Comparison of ENCODE assay signal across 8 cellular contexts in genomic region chr11:33256808-33257159, GRCh38. TPM values are rescaled to one million over a fixed set of nuclear protein-coding genes. Genes with fewer than 3 reads are reported as not detected.
DNase-seq lines count a peak whose midpoint lies in the region; ATAC-seq and TF ChIP-seq lines count a peak whose summit lies in the region.

No MANE protein-coding gene starts in this region.

- intact Hi-C loops in upper lobe of right lung (cut with DNase I), result no loop called here

- H3K27ac Mint-ChIP-seq in activated naive CD4-positive, alpha-beta T cell treated with anti-CD3 and anti-CD28 coated beads, Interleukin-2, amount 10 ng/mL, durations not matched to agents 7 days and 5 days, result peak overlapping the region; percentile 98

- peaks cover 10% of the 10 kb centered on the region for H3K36me3 Mint-ChIP-seq in activated naive CD4-positive, alpha-beta T cell treated with anti-CD3 and anti-CD28 coated beads, Interleukin-2, amount 10 ng/mL, durations not matched to agents 7 days and 5 days

- H3K9me3 Mint-ChIP-seq in activated naive CD4-positive, alpha-beta T cell treated with anti-CD3 and anti-CD28 coated beads, Interleukin-2, amount 10 ng/mL, durations not matched to agents 7 days and 5 days, result no peaks in the 10 kb centered on the region

- peak overlapping the region; percentile 79 for H3K4me3 Mint-ChIP-seq in activated naive CD4-positive, alpha-beta T cell treated with anti-CD3 and anti-CD28 coated beads, Interleukin-2, amount 10 ng/mL, durations not matched to agents 7 days and 5 days

- DNase-seq in activated naive CD4-positive, alpha-beta T cell treated with anti-CD3 and anti-CD28 coated beads, Interleukin-2, amount 10 ng/mL, durations not matched to agents 7 days and 5 days, result no peak
- no peak for DNase-seq in activated naive CD4-positive, alpha-beta T cell treated with anti-CD3 and anti-CD28 coated beads, Interleukin-2, amount 50 U/mL, for 16 hours
- no peak for DNase-seq in astrocyte of the cerebellum (ENCODE audit: low read depth)
- peak; percentile 44 for DNase-seq in medulla oblongata (ENCODE audit: extremely low spot score)
- DNase-seq in upper lobe of right lung, result no peak
- DNase-seq in HCEC 1CT, result no peak
- no peak for DNase-seq in stimulated activated CD4-positive, alpha-beta T cell treated with anti-CD3 and anti-CD28 coated beads, Interleukin-12 subunit alpha, Interleukin-12 subunit beta, amount 100 ng/mL, for 4 hours

- H3K27me3 ChIP-seq in upper lobe of right lung, result no peaks in the 10 kb centered on the region

- H3K27me3 Mint-ChIP-seq in activated naive CD4-positive, alpha-beta T cell treated with anti-CD3 and anti-CD28 coated beads, Interleukin-2, amount 10 ng/mL, durations not matched to agents 7 days and 5 days, result peaks cover 4% of the 10 kb centered on the region

- ATAC-seq in upper lobe of right lung, result no peak
- no peak for ATAC-seq in GM21619 (IDR thresholded peaks at IDR 0.05; ENCODE audit: unreplicated experiment)

- no peaks in the 10 kb centered on the region for H3K9me3 ChIP-seq in upper lobe of right lung

- peaks cover 21% of the 10 kb centered on the region for H3K4me1 ChIP-seq in upper lobe of right lung

- in situ Hi-C loops in astrocyte of the cerebellum (cut with HindIII; ENCODE audit: low sequenced_read_pairs), result no loop called here

- H3K4me3 ChIP-seq in astrocyte of the cerebellum (ENCODE audit: low read depth, low read length), result peak overlapping the region; percentile 83
- H3K4me3 ChIP-seq in upper lobe of right lung, result peak overlapping the region; percentile 92

- H3K4me1 Mint-ChIP-seq in activated naive CD4-positive, alpha-beta T cell treated with anti-CD3 and anti-CD28 coated beads, Interleukin-2, amount 10 ng/mL, durations not matched to agents 7 days and 5 days, result peaks cover 33% of the 10 kb centered on the region

- H3K27ac ChIP-seq in upper lobe of right lung, result peak overlapping the region; percentile 100

- CTCF ChIA-PET in activated naive CD4-positive, alpha-beta T cell treated with anti-CD3 and anti-CD28 coated beads, Interleukin-2, amount 10 ng/mL, durations not matched to agents 7 days and 5 days (lab: Charles Lee), result no interaction called here

- TF ChIP-seq CTCF in astrocyte of the cerebellum (IDR thresholded peaks at IDR 0.05; ENCODE audit: low read depth, low read length, missing control alignments) (no peak), upper lobe of right lung (IDR thresholded peaks at IDR 0.05) (no peak)

- H3K36me3 ChIP-seq in upper lobe of right lung, result no peaks in the 10 kb centered on the region

RNA-seq across cellular contexts. Expression of gene HIPK3, which starts 0.4 kb away (rescaled TPM):
- 146 TPM for total RNA-seq in upper lobe of right lung
